In the genomic region with DNA sequence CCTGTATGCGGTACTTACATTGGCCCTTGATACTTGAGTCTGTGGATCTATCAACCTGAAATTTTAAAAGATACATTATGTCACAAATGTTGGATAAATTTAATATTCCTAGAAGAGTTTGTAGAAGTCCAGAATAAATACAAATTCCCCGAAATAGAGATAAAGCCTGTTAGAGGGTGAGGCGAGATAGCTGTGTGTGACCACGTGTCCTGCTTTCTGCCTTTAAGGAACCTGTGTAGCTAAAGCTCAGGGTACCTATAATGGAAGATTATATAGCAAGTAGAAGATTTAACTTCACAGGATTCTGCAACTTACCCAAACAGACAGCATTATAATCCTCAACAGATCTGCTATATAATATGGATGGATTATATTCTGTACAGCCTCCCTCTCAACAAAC, we compare ENCODE assay signal across 22 cellular contexts.
"Had no signal": no experiment of that assay in that cellular context is flagged by ENCODE, and none has a peak within 500 bp of the region (broad histone marks: within the 10 kb centered on the region; RNA-seq: fewer than 3 reads in every experiment).

No MANE protein-coding gene starts in this region.

- H3K4me1 ChIP-seq: SJSA1 had no signal

- FAIRE-seq: RCC 7860 had no signal

- H3K4me2 ChIP-seq: KMS-11 had no signal

- DNase-seq: IMR-90, Kasumi-1, MM.1S, NCI-H1092 treated with DMSO at 0.1 percent for 48 hours, NCI-H1436, NCI-H187, NCI-H2029, NCI-H2081 treated with DMSO at 0.1 percent for 48 hours, NCI-H2171, NCI-H226, NCI-H446, NCI-H510A, NCI-H524 treated with DMSO at 0.1 percent for 48 hours, NCI-H69, NCI-H774, Right ventricle myocardium superior, RPMI8226, SIG-M5 had no signal

- H3K9ac ChIP-seq: KMS-11 had no signal

- H3K27me3 ChIP-seq: SJSA1 had no signal

- H3K27ac ChIP-seq: KMS-11, SJSA1, SK-N-MC had no signal

- H3K4me3 ChIP-seq: SJSA1, SK-N-MC had no signal
